ENCODE assay signal across 17 cellular contexts in the genomic region with DNA sequence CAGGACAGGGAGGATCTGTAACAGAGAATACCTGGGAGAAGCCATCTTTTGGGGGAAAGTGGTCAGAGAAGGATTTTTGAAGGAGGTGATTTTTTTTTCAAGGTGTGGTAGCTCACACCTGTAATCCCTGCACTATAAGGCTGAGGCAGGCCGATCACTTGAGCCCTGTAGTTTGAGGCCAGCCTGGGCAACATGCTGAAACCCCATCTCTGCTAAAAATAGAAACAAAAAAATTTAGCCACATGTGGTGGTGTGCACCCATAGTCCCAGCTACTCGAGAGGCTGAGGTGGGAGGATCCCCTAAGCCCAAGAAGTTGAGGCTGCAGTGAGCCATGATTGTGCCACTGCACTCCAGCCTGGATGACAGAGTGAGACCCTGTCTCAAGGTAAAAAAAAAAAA.
DNase-seq lines count a peak whose midpoint lies in the region; ATAC-seq and TF ChIP-seq lines count a peak whose summit lies in the region.
"Had no signal": no experiment of that assay in that cellular context is flagged by ENCODE, and none has a peak within 500 bp of the region (broad histone marks: within the 10 kb centered on the region; RNA-seq: fewer than 3 reads in every experiment).

No MANE protein-coding gene starts in this region.

- H3K27me3 ChIP-seq in H9 (ENCODE audit: insufficient read depth, low read length): no peaks in the 10 kb centered on the region
- H3K27me3 ChIP-seq in CD8-positive, alpha-beta T cell (ENCODE audit: insufficient read depth, low read length): no peaks in the 10 kb centered on the region
- H3K27me3 ChIP-seq: Peyer's patch had no signal

- H3K36me3 Mint-ChIP-seq in activated T-cell treated with anti-CD3 and anti-CD28 coated beads, Interleukin-2, amount 50 U/mL, for 72 hours (ENCODE audit: insufficient read depth in 2 of 2): peaks cover 3 to 5% of the 10 kb centered on the region in 2 donors
- no peaks in the 10 kb centered on the region for H3K36me3 Mint-ChIP-seq in H9 (ENCODE audit: insufficient read depth in 1 of 3, low read depth in 3 of 3)
- H3K36me3 Mint-ChIP-seq in activated CD4-positive, alpha-beta memory T cell treated with anti-CD3 and anti-CD28 coated beads for 36 hours: peaks cover 2% of the 10 kb centered on the region
- H3K36me3 Mint-ChIP-seq in neural crest cell (ENCODE audit: low read depth): no peaks in the 10 kb centered on the region
- peaks cover 12% of the 10 kb centered on the region for H3K36me3 Mint-ChIP-seq in CD8-positive, alpha-beta T cell

- H3K4me2 ChIP-seq in H9 (ENCODE audit: insufficient read depth, insufficient read length, low read length): no peak overlapping the region

- no peak overlapping the region for H3K23ac ChIP-seq in H9 (ENCODE audit: insufficient read length, low read depth, low read length)

- no peak overlapping the region for H2BK15ac ChIP-seq in H9 (ENCODE audit: low read depth, low read length)

- WGBS in H9 (ENCODE audit: extremely low coverage, insufficient read length, low lambda C conversion rate): no CpG with 5 or more reads among the region's 2 CpGs

- H4K20me1 ChIP-seq in H9 (ENCODE audit: control insufficient read depth, insufficient read depth, insufficient read length): no peaks in the 10 kb centered on the region

- H3K18ac ChIP-seq in H9 (ENCODE audit: insufficient read length, low read depth, low read length): no peak overlapping the region

- H3K27ac ChIP-seq in H9 (ENCODE audit: insufficient read length, low read depth, low read length): no peak overlapping the region
- no peak overlapping the region for H3K27ac ChIP-seq in CD8-positive, alpha-beta T cell (ENCODE audit: low read depth, low read length)
- H3K27ac ChIP-seq: C4-2B, Peyer's patch had no signal

- H2BK20ac ChIP-seq in H9 (ENCODE audit: low read depth, low read length, poor library complexity, severe bottlenecking): no peak overlapping the region

- no peak overlapping the region for H3K14ac ChIP-seq in H9 (ENCODE audit: insufficient read depth, low read length)

- no peak overlapping the region for H3K4ac ChIP-seq in H9 (ENCODE audit: low read depth, low read length)

- peaks cover 59% of the 10 kb centered on the region for H3K4me1 Mint-ChIP-seq in activated T-cell treated with anti-CD3 and anti-CD28 coated beads, Interleukin-2, amount 50 U/mL, for 72 hours (ENCODE audit: low read depth)
- H3K4me1 Mint-ChIP-seq in H9: peaks cover 0 to 4% of the 10 kb centered on the region in 2 experiments; a peak in 2 of 4 replicates
- peaks cover 26% of the 10 kb centered on the region for H3K4me1 Mint-ChIP-seq in activated CD4-positive, alpha-beta memory T cell treated with anti-CD3 and anti-CD28 coated beads for 36 hours (ENCODE audit: low read depth)
- H3K4me1 Mint-ChIP-seq in neural crest cell: peaks cover 15% of the 10 kb centered on the region
- no peaks in the 10 kb centered on the region for H3K4me1 Mint-ChIP-seq in CD8-positive, alpha-beta T cell (ENCODE audit: low read depth)

- no peak overlapping the region for H3K9ac ChIP-seq in H9 (ENCODE audit: extremely low read depth, insufficient read length, low read length)

- POLR2A ChIA-PET in activated CD4-positive, alpha-beta memory T cell treated with anti-CD3 and anti-CD28 coated beads for 36 hours (lab: Charles Lee): no interaction called here
- POLR2A ChIA-PET in CD8-positive, alpha-beta T cell (lab: Charles Lee): no interaction called here

- no peak for ATAC-seq in activated T-cell treated with anti-CD3 and anti-CD28 coated beads, Interleukin-2, amount 50 U/mL, for 72 hours (replicated peaks in 1 of 2)
- no peak for ATAC-seq in CD8-positive, alpha-beta T cell

- H3K79me2 ChIP-seq in H9 (ENCODE audit: insufficient read depth, low read length): no peaks in the 10 kb centered on the region

- no peak overlapping the region for H3T11ph ChIP-seq in H9 (ENCODE audit: low read length)

- no peak overlapping the region for H3K4me3 ChIP-seq in CD8-positive, alpha-beta T cell (ENCODE audit: low read depth, low read length)
- H3K4me3 ChIP-seq: HAP-1, Peyer's patch had no signal

- no peak overlapping the region for H4K5ac ChIP-seq in H9 (ENCODE audit: insufficient read length, low read depth, low read length)

- no peak for DNase-seq in activated T-cell treated with anti-CD3 and anti-CD28 coated beads, Interleukin-2, amount 50 U/mL, for 72 hours
- DNase-seq in activated T-cell treated with anti-CD3 and anti-CD28 coated beads for 4 hours (no peak), H9 (peak; percentile 3), neural crest cell (ENCODE audit: low read depth, low spot score) (no peak), activated gamma-delta T cell treated with Interleukin-2 at 50 U/mL for 16 hours (no peak)
- DNase-seq in activated CD4-positive, alpha-beta memory T cell treated with anti-CD3 and anti-CD28 coated beads for 36 hours: no peak
- no peak for DNase-seq in CD8-positive, alpha-beta T cell
- DNase-seq: EL, IMR-90, NCI-H1105 treated with DMSO at 0.1 percent for 48 hours, NCI-H1694 treated with DMSO at 0.1 percent for 48 hours, NCI-H226, NCI-H524 treated with DMSO at 0.1 percent for 48 hours, Peyer's patch, Right ventricle myocardium superior had no signal

- H3K9me3 Mint-ChIP-seq in activated T-cell treated with anti-CD3 and anti-CD28 coated beads, Interleukin-2, amount 50 U/mL, for 72 hours: no peaks in the 10 kb centered on the region
- H3K9me3 Mint-ChIP-seq in H9 (no peaks in the 10 kb centered on the region), neural crest cell (no peaks in the 10 kb centered on the region)
- H3K9me3 Mint-ChIP-seq in activated CD4-positive, alpha-beta memory T cell treated with anti-CD3 and anti-CD28 coated beads for 36 hours: no peaks in the 10 kb centered on the region
- no peaks in the 10 kb centered on the region for H3K9me3 Mint-ChIP-seq in CD8-positive, alpha-beta T cell

- no peaks in the 10 kb centered on the region for H3K79me1 ChIP-seq in H9 (ENCODE audit: insufficient read depth, low read depth, low read length, poor library complexity, severe bottlenecking)

- CTCF ChIA-PET in activated CD4-positive, alpha-beta memory T cell treated with anti-CD3 and anti-CD28 coated beads for 36 hours (lab: Charles Lee): no interaction called here
- CTCF ChIA-PET in CD8-positive, alpha-beta T cell (lab: Charles Lee): no interaction called here

- no peaks in the 10 kb centered on the region for H3K23me2 ChIP-seq in H9 (ENCODE audit: insufficient read length, low read depth, low read length, poor library complexity, severe bottlenecking)

- H3K36me3 ChIP-seq in CD8-positive, alpha-beta T cell (ENCODE audit: insufficient read depth, low read length): no peaks in the 10 kb centered on the region
- H3K36me3 ChIP-seq: HAP-1, Peyer's patch had no signal

- H4K91ac ChIP-seq in H9 (ENCODE audit: insufficient read length, low read depth, low read length): no peak overlapping the region

- no peak overlapping the region for H2AFZ ChIP-seq in H9 (ENCODE audit: low read length)

- peak overlapping the region; percentile 58 to 63 for H3K4me3 Mint-ChIP-seq in activated T-cell treated with anti-CD3 and anti-CD28 coated beads, Interleukin-2, amount 50 U/mL, for 72 hours
- H3K4me3 Mint-ChIP-seq in H9 (no peak overlapping the region), neural crest cell (no peak overlapping the region)
- H3K4me3 Mint-ChIP-seq in activated CD4-positive, alpha-beta memory T cell treated with anti-CD3 and anti-CD28 coated beads for 36 hours: peak overlapping the region; percentile 23
- H3K4me3 Mint-ChIP-seq in CD8-positive, alpha-beta T cell: no peak overlapping the region

- no peaks in the 10 kb centered on the region for H3K4me1 ChIP-seq in H9 (ENCODE audit: insufficient read depth, low read length)
- no peaks in the 10 kb centered on the region for H3K4me1 ChIP-seq in CD8-positive, alpha-beta T cell (ENCODE audit: insufficient read depth, low read length)

- no peak overlapping the region for H3K56ac ChIP-seq in H9 (ENCODE audit: insufficient read length, low read depth, low read length)

- H3K9me3 ChIP-seq in H9 (ENCODE audit: control insufficient read depth, low read depth, low read length): no peaks in the 10 kb centered on the region
- H3K9me3 ChIP-seq in CD8-positive, alpha-beta T cell (ENCODE audit: low read length): no peaks in the 10 kb centered on the region
- H3K9me3 ChIP-seq: HAP-1, Peyer's patch had no signal

- H2AK5ac ChIP-seq in H9 (ENCODE audit: insufficient read length, low read length): no peak overlapping the region

- H2BK120ac ChIP-seq in H9 (ENCODE audit: low read depth, low read length, poor library complexity, severe bottlenecking): no peak overlapping the region

- H2BK12ac ChIP-seq in H9 (ENCODE audit: insufficient read length, low read depth, low read length): no peak overlapping the region

- no peaks in the 10 kb centered on the region for H3K27me3 Mint-ChIP-seq in activated T-cell treated with anti-CD3 and anti-CD28 coated beads, Interleukin-2, amount 50 U/mL, for 72 hours (ENCODE audit: low read depth)
- no peaks in the 10 kb centered on the region for H3K27me3 Mint-ChIP-seq in H9 (ENCODE audit: low read depth)
- H3K27me3 Mint-ChIP-seq in activated CD4-positive, alpha-beta memory T cell treated with anti-CD3 and anti-CD28 coated beads for 36 hours: no peaks in the 10 kb centered on the region
- H3K27me3 Mint-ChIP-seq in neural crest cell (ENCODE audit: low read depth): no peaks in the 10 kb centered on the region
- no peaks in the 10 kb centered on the region for H3K27me3 Mint-ChIP-seq in CD8-positive, alpha-beta T cell (ENCODE audit: low read depth)

- H2BK5ac ChIP-seq in H9 (ENCODE audit: insufficient read length, low read length): no peak overlapping the region

- TF ChIP-seq CTCF in H9 (conservative IDR thresholded peaks at IDR 0.05): no peak
- TF ChIP-seq CTCF in neural crest cell (conservative IDR thresholded peaks at IDR 0.05): no peak
- TF ChIP-seq CTCF in CD8-positive, alpha-beta T cell (IDR thresholded peaks at IDR 0.05): no peak

- no peak overlapping the region for H4K8ac ChIP-seq in H9 (replicated peaks; ENCODE audit: insufficient read length, low read depth, low read length)

- peak overlapping the region; percentile 75 for H3K27ac Mint-ChIP-seq in activated T-cell treated with anti-CD3 and anti-CD28 coated beads, Interleukin-2, amount 50 U/mL, for 72 hours
- peak overlapping the region in 2 of 3 experiments; percentile 76; a peak in 3 of 7 replicates for H3K27ac Mint-ChIP-seq in H9
- peak overlapping the region; percentile 59 for H3K27ac Mint-ChIP-seq in activated CD4-positive, alpha-beta memory T cell treated with anti-CD3 and anti-CD28 coated beads for 36 hours
- H3K27ac Mint-ChIP-seq in neural crest cell (ENCODE audit: unreplicated experiment): peak overlapping the region; percentile 46
- no peak overlapping the region for H3K27ac Mint-ChIP-seq in CD8-positive, alpha-beta T cell

- intact Hi-C loops in activated CD4-positive, alpha-beta memory T cell treated with anti-CD3 and anti-CD28 coated beads for 36 hours (cut with micrococcal nuclease): no loop called here
- intact Hi-C loops in CD8-positive, alpha-beta T cell (cut with DNase I, micrococcal nuclease): no loop called here

Comparison
In these comparisons a context has a peak if more than half of its experiments do, and no peak if none do; other contexts are left out.
1. H3K4me3 Mint-ChIP-seq: peak in activated T-cell treated with anti-CD3 and anti-CD28 coated beads, Interleukin-2, amount 50 U/mL, for 72 hours (2 of 2) and activated CD4-positive, alpha-beta memory T cell treated with anti-CD3 and anti-CD28 coated beads for 36 hours (single experiment); none in H9 (0 of 2), neural crest cell (single experiment) and CD8-positive, alpha-beta T cell (single experiment).